Comparison of ENCODE assay signal across 18 cellular contexts in genomic region chr1:167440345-167440744, GRCh38.
DNase-seq lines count a peak whose midpoint lies in the region; ATAC-seq and TF ChIP-seq lines count a peak whose summit lies in the region.
"Had no signal": no experiment of that assay in that cellular context is flagged by ENCODE, and none has a peak within 500 bp of the region (broad histone marks: within the 10 kb centered on the region; RNA-seq: fewer than 3 reads in every experiment).

No MANE protein-coding gene starts in this region.

- no peak overlapping the region for H3K9ac ChIP-seq in Karpas-422 (ENCODE audit: low read length)
- H3K9ac ChIP-seq in colonic mucosa (ENCODE audit: low read depth in 2 of 2, low read length in 2 of 2) = no peak overlapping the region

- H2AFZ ChIP-seq in Karpas-422 (ENCODE audit: low read length) = no peak overlapping the region

- no peak overlapping the region for H3K27ac ChIP-seq in CD8-positive, alpha-beta T cell (ENCODE audit: low read depth, low read length)
- H3K27ac ChIP-seq in Karpas-422 (ENCODE audit: low read length) (peak overlapping the region; percentile 91), colonic mucosa (no peak overlapping the region)
- H3K27ac ChIP-seq: breast epithelium, gastrocnemius medialis, left lung, VCaP had no signal

- no peak for ATAC-seq in CD8-positive, alpha-beta T cell
- ATAC-seq in HG03571 (IDR thresholded peaks at IDR 0.05; ENCODE audit: unreplicated experiment) (no peak), WTC11 (no peak)
- ATAC-seq: gastrocnemius medialis, HCT116 had no signal

- peaks cover 80% of the 10 kb centered on the region for H3K4me1 ChIP-seq in CD8-positive, alpha-beta T cell (ENCODE audit: insufficient read depth, low read length)
- H3K4me1 ChIP-seq in Karpas-422 (ENCODE audit: low read length) (peaks cover 52% of the 10 kb centered on the region), colonic mucosa (peaks cover 3% of the 10 kb centered on the region)
- H3K4me1 ChIP-seq: breast epithelium had no signal

- H3K79me2 ChIP-seq in Karpas-422 (ENCODE audit: low read length) = peaks cover 35% of the 10 kb centered on the region

- H3K9me2 ChIP-seq in Karpas-422 (replicated peaks; ENCODE audit: insufficient read depth, low read length) = no peaks in the 10 kb centered on the region

- CTCF ChIA-PET in CD8-positive, alpha-beta T cell (lab: Charles Lee) = interaction anchor here (1.4 to 5.9 kb wide), 6 partner anchors 12 to 100 kb away, joined by 5 to 58 read pairs (median 26); partner anchors contain the start of gene CD247
- CTCF ChIA-PET in WTC11 (lab: Charles Lee) = interaction anchor here (0.6 to 3.7 kb wide), 11 partner anchors 9 to 207 kb away, joined by 3 to 21 read pairs (median 4); no protein-coding TSS in a partner anchor

- H3K4me3 ChIP-seq in CD8-positive, alpha-beta T cell (ENCODE audit: low read depth, low read length) = no peak overlapping the region
- no peak overlapping the region for H3K4me3 ChIP-seq in Karpas-422 (ENCODE audit: low read length)
- no peak overlapping the region for H3K4me3 ChIP-seq in colonic mucosa

- POLR2A ChIA-PET in CD8-positive, alpha-beta T cell (lab: Charles Lee) = interaction anchor here (1.3 to 6.5 kb wide), 2 partner anchors 9 to 77 kb away, joined by 6 to 51 read pairs; partner anchors contain the start of gene CD247
- POLR2A ChIA-PET in WTC11 (lab: Charles Lee) = no interaction called here

- no peaks in the 10 kb centered on the region for H3K9me3 Mint-ChIP-seq in CD8-positive, alpha-beta T cell
- H3K9me3 Mint-ChIP-seq in nephron progenitor cell (peaks cover 12% of the 10 kb centered on the region), WTC11 (peaks cover 3% of the 10 kb centered on the region; the same call in 1 of the 2 replicates)

- no peak overlapping the region for H3K4me2 ChIP-seq in Karpas-422 (ENCODE audit: low read depth, low read length, poor library complexity, severe bottlenecking)

- no peaks in the 10 kb centered on the region for H3K27me3 ChIP-seq in CD8-positive, alpha-beta T cell (ENCODE audit: insufficient read depth, low read length)
- H3K27me3 ChIP-seq in Karpas-422 (ENCODE audit: low read length) = no peaks in the 10 kb centered on the region
- no peaks in the 10 kb centered on the region for H3K27me3 ChIP-seq in colonic mucosa

- H3K27ac Mint-ChIP-seq in CD8-positive, alpha-beta T cell = peak overlapping the region; percentile 86
- H3K27ac Mint-ChIP-seq in nephron progenitor cell = no peak overlapping the region
- H3K27ac Mint-ChIP-seq in WTC11 = no peak overlapping the region

- no peaks in the 10 kb centered on the region for H4K20me1 ChIP-seq in Karpas-422 (ENCODE audit: insufficient read depth, low read depth, low read length)

- intact Hi-C loops in CD8-positive, alpha-beta T cell (cut with DNase I, micrococcal nuclease) = loop anchor here in 1 of 2 experiments (5.0 to 10.0 kb wide), 3 partner anchors 77 to 274 kb away; partner anchors contain the start of genes CD247 and POU2F1
- intact Hi-C loops in colonic mucosa (cut with DNase I) = loop anchor here (5.0 to 10.0 kb wide), 3 partner anchors 38 to 368 kb away; no protein-coding TSS in a partner anchor

- H3K36me3 ChIP-seq in CD8-positive, alpha-beta T cell (ENCODE audit: insufficient read depth, low read length) = peaks cover 40% of the 10 kb centered on the region
- H3K36me3 ChIP-seq in Karpas-422 (ENCODE audit: insufficient read depth, low read length) (peaks cover 23% of the 10 kb centered on the region), colonic mucosa (no peaks in the 10 kb centered on the region)
- H3K36me3 ChIP-seq: breast epithelium, gastrocnemius medialis, left lung had no signal

- peak in 2 of 7 experiments; percentile 9 to 45 for DNase-seq in CD8-positive, alpha-beta T cell
- DNase-seq in Karpas-422 = no peak
- DNase-seq in colonic mucosa = peak; percentile 19
- DNase-seq in nephron progenitor cell = no peak
- no peak for DNase-seq in WTC11 (ENCODE audit: low spot score)
- no peak for DNase-seq in mesenteric fat pad (ENCODE audit: low spot score)
- DNase-seq in NCI-H69 (lab: John Stamatoyannopoulos, UW) = no peak
- DNase-seq: gastrocnemius medialis; KBM-7; NCI-H2029 treated with DMSO at 0.1 percent for 48 hours; NCI-H510A; Right ventricle myocardium superior; stimulated activated CD4-positive, alpha-beta T cell treated with anti-CD3 and anti-CD28 coated beads, Interleukin-2, amount 100 ng/mL, for 48 hours had no signal

- H3K36me3 Mint-ChIP-seq in CD8-positive, alpha-beta T cell = peaks cover 87% of the 10 kb centered on the region
- peaks cover 5% of the 10 kb centered on the region for H3K36me3 Mint-ChIP-seq in nephron progenitor cell (ENCODE audit: low read depth)
- no peaks in the 10 kb centered on the region for H3K36me3 Mint-ChIP-seq in WTC11

- no peaks in the 10 kb centered on the region for H3K9me3 ChIP-seq in CD8-positive, alpha-beta T cell (ENCODE audit: low read length)
- no peaks in the 10 kb centered on the region for H3K9me3 ChIP-seq in Karpas-422 (ENCODE audit: low read length)
- H3K9me3 ChIP-seq in colonic mucosa = no peaks in the 10 kb centered on the region
- H3K9me3 ChIP-seq: breast epithelium, gastrocnemius medialis, left lung had no signal

- TF ChIP-seq CTCF in CD8-positive, alpha-beta T cell (IDR thresholded peaks at IDR 0.05) = no peak
- no peak for TF ChIP-seq CTCF in colonic mucosa (IDR thresholded peaks at IDR 0.05)
- no peak for TF ChIP-seq CTCF in nephron progenitor cell (IDR thresholded peaks at IDR 0.05)
- TF ChIP-seq CTCF in WTC11 (IDR thresholded peaks at IDR 0.05) = no peak

- H3K4me3 Mint-ChIP-seq in CD8-positive, alpha-beta T cell = no peak overlapping the region
- peak overlapping the region; percentile 68 for H3K4me3 Mint-ChIP-seq in nephron progenitor cell
- H3K4me3 Mint-ChIP-seq in WTC11 = no peak overlapping the region; the same call in 1 of the 2 replicates

- H3K4me1 Mint-ChIP-seq in CD8-positive, alpha-beta T cell (ENCODE audit: low read depth) = peaks cover 93% of the 10 kb centered on the region
- H3K4me1 Mint-ChIP-seq in nephron progenitor cell (peaks cover 19% of the 10 kb centered on the region), WTC11 (peaks cover 16% of the 10 kb centered on the region)

- no peaks in the 10 kb centered on the region for H3K27me3 Mint-ChIP-seq in CD8-positive, alpha-beta T cell (ENCODE audit: low read depth)
- H3K27me3 Mint-ChIP-seq in nephron progenitor cell (ENCODE audit: low read depth, poor library complexity) (peaks cover 38% of the 10 kb centered on the region), WTC11 (ENCODE audit: low read depth) (peaks cover 45% of the 10 kb centered on the region)

TF ChIP-seq in WTC11, 78 proteins besides CTCF, POLR2A, EP300 and RAD21:
- no peak for TF ChIP-seq HMGA2 (CRISPR knock-in tag; IDR thresholded peaks at IDR 0.05)
- TF ChIP-seq NR1H2 (CRISPR knock-in tag; IDR thresholded peaks at IDR 0.05) = no peak
- TF ChIP-seq ESRRA (CRISPR knock-in tag; IDR thresholded peaks at IDR 0.05; ENCODE audit: borderline replicate concordance) = no peak
- no peak for TF ChIP-seq GTF2I (CRISPR knock-in tag; conservative IDR thresholded peaks at IDR 0.05)
- no peak for TF ChIP-seq NFYB (CRISPR knock-in tag; conservative IDR thresholded peaks at IDR 0.05; ENCODE audit: low read depth)
- no peak for TF ChIP-seq TP53 (CRISPR knock-in tag; IDR thresholded peaks at IDR 0.05)
- TF ChIP-seq FOXK1 (CRISPR knock-in tag; IDR thresholded peaks at IDR 0.05) = no peak
- TF ChIP-seq ZNF423 (CRISPR knock-in tag; IDR thresholded peaks at IDR 0.05) = no peak
